Comparison of ENCODE assay signal across 23 cellular contexts in genomic region chr17:82369211-82369610, GRCh38. TPM values are rescaled to one million over a fixed set of nuclear protein-coding genes. Genes with fewer than 3 reads are reported as not detected.
"Had no signal": no experiment of that assay in that cellular context is flagged by ENCODE, and none has a peak within 500 bp of the region (broad histone marks: within the 10 kb centered on the region; RNA-seq: fewer than 3 reads in every experiment).

No MANE protein-coding gene starts in this region.

- DNase-seq: KBM-7, MG63, NCI-H1092, NCI-H1105 treated with DMSO at 0.1 percent for 48 hours, NCI-H1417 treated with DMSO at 0.1 percent for 48 hours, NCI-H146, NCI-H1694 treated with DMSO at 0.1 percent for 48 hours, NCI-H1930, NCI-H2081, NCI-H2107, NCI-H2227 treated with DMSO at 0.1 percent for 48 hours, NCI-H524, NCI-H526 treated with DMSO at 0.1 percent for 48 hours, NCI-H748 treated with DMSO at 0.1 percent for 48 hours, PC-3, SHP77, SK-N-SH, SW 1271 had no signal

- H3K27ac ChIP-seq: RWPE1 had no signal

- H3K9me3 ChIP-seq: MG63, SK-N-SH had no signal

- H3K4me3 ChIP-seq: MG63 had no signal

- H3K4me2 ChIP-seq: SK-N-SH had no signal

- ATAC-seq: Panc1, PC-3 had no signal

- H3K36me3 ChIP-seq: MG63 had no signal

- H3K9me2 ChIP-seq: SK-N-SH had no signal

RNA-seq across cellular contexts. Expression of gene UTS2R, which starts 2.4 kb away (rescaled TPM):
- total RNA-seq: HT1080, NCI-H460, PC-3, SK-MEL-5 had no signal
- polyA plus RNA-seq: SK-N-SH had no signal
